In genomic region chr11:23789200-23789853, GRCh38 we compare ENCODE assay signal across 17 cellular contexts.
DNase-seq lines count a peak whose midpoint lies in the region; ATAC-seq, FAIRE-seq and TF ChIP-seq lines count a peak whose summit lies in the region.
"Had no signal": no experiment of that assay in that cellular context is flagged by ENCODE, and none has a peak within 500 bp of the region (broad histone marks: within the 10 kb centered on the region; RNA-seq: fewer than 3 reads in every experiment).

No MANE protein-coding gene starts in this region.

- no TSS peak for BruUV-seq in IMR-90 (replicated peaks; lab: Mats Ljungman, UMichigan)

- POLR2A ChIA-PET in A549 (lab: Yijun Ruan, JAX), result no interaction called here
- POLR2A ChIA-PET in IMR-90 (lab: Charles Lee; ENCODE audit: unreplicated experiment), result interaction anchor here (0.5 kb wide), 1 partner anchor 11 kb away, joined by 3 read pairs; no protein-coding TSS in a partner anchor

- H2BK120ac ChIP-seq in IMR-90 (ENCODE audit: low read depth, low read length), result peak overlapping the region; percentile 93

- H3K36me3 ChIP-seq in IMR-90 (ENCODE audit: control insufficient read depth, insufficient read depth, low read length), result no peaks in the 10 kb centered on the region
- no peaks in the 10 kb centered on the region for H3K36me3 ChIP-seq in bronchial epithelial cell (ENCODE audit: control insufficient read depth, insufficient read depth, low read length)
- no peaks in the 10 kb centered on the region for H3K36me3 ChIP-seq in mucosa of rectum (ENCODE audit: control insufficient read depth in 2 of 2, insufficient read depth in 2 of 2, low read length in 2 of 2)
- no peaks in the 10 kb centered on the region for H3K36me3 ChIP-seq in heart left ventricle
- H3K36me3 ChIP-seq: BLaER1 treated with 17β-estradiol and CSF1 and Interleukin-3, amounts not matched to agents 10 nM and 100 nM had no signal

- FAIRE-seq in A549 (lab: Jason Lieb, UNC) (no peak), bronchial epithelial cell (lab: Jason Lieb, UNC) (peak; percentile 43)
- FAIRE-seq: GM19239, HTR-8/SVneo had no signal

- TF ChIP-seq CTCF in A549 (IDR thresholded peaks at IDR 0.05) (no peak), IMR-90 (conservative IDR thresholded peaks at IDR 0.05; ENCODE audit: low read depth, low read length) (no peak), bronchial epithelial cell (IDR thresholded peaks at IDR 0.05; ENCODE audit: insufficient read depth, low read length, severe bottlenecking) (no peak), heart left ventricle (IDR thresholded peaks at IDR 0.05) (no peak)

- peak overlapping the region; percentile 73 for H4K5ac ChIP-seq in IMR-90 (ENCODE audit: low read depth, low read length)

- H3K18ac ChIP-seq in IMR-90 (ENCODE audit: low read depth, low read length), result peak overlapping the region; percentile 88

- H3K79me1 ChIP-seq in IMR-90 (ENCODE audit: low read depth in 1 of 2, low read length in 2 of 2), result no peaks in the 10 kb centered on the region

- dilution Hi-C loops in IMR-90 (cut with HindIII; ENCODE audit: low sequenced_read_pairs, unreplicated experiment), result no loop called here

- TF ChIP-seq EP300 in A549 (IDR thresholded peaks at IDR 0.05), result no peak

- H4K20me1 ChIP-seq in IMR-90 (ENCODE audit: insufficient read depth, low read length), result no peaks in the 10 kb centered on the region
- H4K20me1 ChIP-seq: BLaER1 treated with 17β-estradiol and CSF1 and Interleukin-3, amounts not matched to agents 10 nM and 100 nM had no signal

- H3K9ac ChIP-seq in IMR-90 (ENCODE audit: low read depth, low read length), result no peak overlapping the region
- H3K9ac ChIP-seq in mucosa of rectum (ENCODE audit: low read depth in 1 of 2, low read length in 2 of 2), result no peak overlapping the region
- H3K9ac ChIP-seq: BLaER1 treated with 17β-estradiol and CSF1 and Interleukin-3, amounts not matched to agents 10 nM and 100 nM had no signal

- H2AK5ac ChIP-seq in IMR-90 (ENCODE audit: low read depth, low read length), result peak overlapping the region; percentile 83

- H2AFZ ChIP-seq in IMR-90 (replicated peaks; ENCODE audit: low read length, poor library complexity), result peak overlapping the region; percentile 78

- H4K8ac ChIP-seq in IMR-90 (ENCODE audit: low read depth in 2 of 2, low read length in 2 of 2), result peak overlapping the region; percentile 14 to 89; a peak in 3 of 4 replicates

- peaks cover 14% of the 10 kb centered on the region for H3K9me1 ChIP-seq in IMR-90 (ENCODE audit: insufficient read depth, low read length)

- in situ Hi-C loops in IMR-90 (cut with MboI; ENCODE audit: low sequenced_read_pairs), result no loop called here

- peak overlapping the region; percentile 59 for H2BK5ac ChIP-seq in IMR-90 (ENCODE audit: low read depth, low read length, poor library complexity, severe bottlenecking)

- intact Hi-C loops in IMR-90 (cut with micrococcal nuclease) (no loop called here), heart left ventricle (cut with DNase I) (no loop called here)

- peak overlapping the region; percentile 95 for H2BK20ac ChIP-seq in IMR-90 (ENCODE audit: low read depth, low read length)

- H3K23ac ChIP-seq in IMR-90 (ENCODE audit: low read depth, low read length), result peak overlapping the region; percentile 54

- H3K27ac ChIP-seq in A549 (peak overlapping the region in 1 of 2 experiments; percentile 51; a peak in 2 of 6 replicates), IMR-90 (ENCODE audit: insufficient read depth, low read length) (peak overlapping the region; percentile 65; the same call in 1 of the 2 replicates), mucosa of rectum (ENCODE audit: low read depth in 2 of 2, low read length in 2 of 2) (peak overlapping the region; percentile 24 to 69), heart left ventricle (no peak overlapping the region)
- H3K27ac ChIP-seq: BLaER1 treated with 17β-estradiol and CSF1 and Interleukin-3, amounts not matched to agents 10 nM and 100 nM had no signal

- H4K91ac ChIP-seq in IMR-90 (ENCODE audit: insufficient read depth, low read depth, low read length), result peak overlapping the region; percentile 82

- no peak overlapping the region for H2AK9ac ChIP-seq in IMR-90 (replicated peaks; ENCODE audit: low read depth, low read length, poor library complexity)

- 39% methylated on average over 5 of the region's 5 CpGs for WGBS in A549 (ENCODE audit: missing lambda C conversion rate)
- WGBS in IMR-90 (ENCODE audit: extremely low coverage in 2 of 2, insufficient read length in 1 of 2), 2 experiments, result 100% methylated on average over 1 of the region's 5 CpGs; no CpG with 5 or more reads in 1 of the 2 experiments
- WGBS in heart left ventricle, 4 donors, result 49 to 66% (median 62%) methylated on average over 5 of the region's 5 CpGs

- no peak for DNase-seq in A549 (ENCODE audit: low read depth in 1 of 2, low spot score in 1 of 2)
- DNase-seq in IMR-90, result no peak
- DNase-seq in bronchial epithelial cell (ENCODE audit: low read depth), result no peak
- DNase-seq in COLO668 (lab: John Stamatoyannopoulos, UW; ENCODE audit: unreplicated experiment), result no peak
- no peak for DNase-seq in NCI-H510A (lab: John Stamatoyannopoulos, UW)
- DNase-seq in heart left ventricle, result no peak
- DNase-seq: 8988T, H7, NCI-H1436, NCI-H2081, NCI-H526 treated with DMSO at 0.1 percent for 48 hours, SHP77 had no signal

- TF ChIP-seq POLR2A in A549 (IDR thresholded peaks at IDR 0.05; ENCODE audit: low read length), result no peak
- TF ChIP-seq POLR2A in IMR-90 (IDR thresholded peaks at IDR 0.05; ENCODE audit: low read depth, low read length), result no peak
- no peak for TF ChIP-seq POLR2A in heart left ventricle (IDR thresholded peaks at IDR 0.05)

- ATAC-seq in A549, result no peak
- peak; percentile 27 for ATAC-seq in IMR-90 (ENCODE audit: low read depth)
- ATAC-seq in GM19351 (IDR thresholded peaks at IDR 0.05; ENCODE audit: unreplicated experiment), result no peak
- ATAC-seq in heart left ventricle, result no peak

- 0 out of 2 replicates have a peak overlapping the region, but pooled peaks have one; percentile 27 for H3K56ac ChIP-seq in IMR-90 (ENCODE audit: extremely low read depth, insufficient read depth, low read length)

- peak overlapping the region; percentile 87 for H3K4ac ChIP-seq in IMR-90 (ENCODE audit: low read depth, low read length)

- no peak for TF ChIP-seq RAD21 in A549 (conservative IDR thresholded peaks at IDR 0.05 in 1 of 2, IDR thresholded peaks at IDR 0.05 in 1 of 2)
- no peak for TF ChIP-seq RAD21 in IMR-90 (IDR thresholded peaks at IDR 0.05; ENCODE audit: low read length)

- CTCF ChIA-PET in A549 (lab: Yijun Ruan, JAX) (no interaction called here), IMR-90 (lab: Yijun Ruan, JAX) (interaction anchor here (1.1 kb wide), 1 partner anchor 10 kb away, joined by 5 read pairs; no protein-coding TSS in a partner anchor)

- H3K27me3 ChIP-seq in IMR-90 (ENCODE audit: control insufficient read depth, insufficient read depth, low read length) (no peaks in the 10 kb centered on the region), bronchial epithelial cell (ENCODE audit: control insufficient read depth, insufficient read depth, low read length) (no peaks in the 10 kb centered on the region), mucosa of rectum (ENCODE audit: control insufficient read depth in 2 of 2, insufficient read depth in 2 of 2, low read length in 2 of 2) (no peaks in the 10 kb centered on the region), heart left ventricle (no peaks in the 10 kb centered on the region)
- H3K27me3 ChIP-seq: BLaER1 treated with 17β-estradiol and CSF1 and Interleukin-3, amounts not matched to agents 10 nM and 100 nM had no signal

- H3K4me3 ChIP-seq in A549 (no peak overlapping the region), IMR-90 (ENCODE audit: insufficient read depth, low read depth, low read length) (no peak overlapping the region), bronchial epithelial cell (ENCODE audit: low read depth, low read length) (no peak overlapping the region), mucosa of rectum (ENCODE audit: low read length in 2 of 2) (no peak overlapping the region), heart left ventricle (no peak overlapping the region)
- H3K4me3 ChIP-seq: BLaER1 treated with 17β-estradiol and CSF1 and Interleukin-3, amounts not matched to agents 10 nM and 100 nM had no signal

- peak overlapping the region; percentile 71 for H3K14ac ChIP-seq in IMR-90 (replicated peaks; ENCODE audit: low read depth, low read length)

- no peaks in the 10 kb centered on the region for H3K9me3 ChIP-seq in A549
- H3K9me3 ChIP-seq in IMR-90 (ENCODE audit: control insufficient read depth, insufficient read depth, low read length), result no peaks in the 10 kb centered on the region
- no peaks in the 10 kb centered on the region for H3K9me3 ChIP-seq in mucosa of rectum (ENCODE audit: control insufficient read depth in 2 of 2, low read length in 2 of 2)
- no peaks in the 10 kb centered on the region for H3K9me3 ChIP-seq in heart left ventricle
- H3K9me3 ChIP-seq: BLaER1 treated with 17β-estradiol and CSF1 and Interleukin-3, amounts not matched to agents 10 nM and 100 nM had no signal

- peak overlapping the region; percentile 55; the same call in 2 of the 3 replicates for H2BK15ac ChIP-seq in IMR-90 (ENCODE audit: low read depth, low read length)

- peak overlapping the region; percentile 53 for H3K4me2 ChIP-seq in A549
- H3K4me2 ChIP-seq in IMR-90 (ENCODE audit: low read depth, low read length), result peak overlapping the region; percentile 69; the same call in 1 of the 2 replicates
- H3K4me2 ChIP-seq: BLaER1 treated with 17β-estradiol and CSF1 and Interleukin-3, amounts not matched to agents 10 nM and 100 nM had no signal

- H3K4me1 ChIP-seq in A549 (0 out of 3 replicates have a peak, but pooled peaks cover 3% of the 10 kb centered on the region), IMR-90 (ENCODE audit: control insufficient read depth, insufficient read depth, low read length) (peaks cover 9% of the 10 kb centered on the region), mucosa of rectum (ENCODE audit: control insufficient read depth in 2 of 2, insufficient read depth in 2 of 2, low read length in 2 of 2) (peaks cover 3 to 22% of the 10 kb centered on the region in 2 donors), heart left ventricle (no peaks in the 10 kb centered on the region)
- H3K4me1 ChIP-seq: BLaER1 treated with 17β-estradiol and CSF1 and Interleukin-3, amounts not matched to agents 10 nM and 100 nM had no signal

TF ChIP-seq in A549, 52 proteins besides CTCF, POLR2A, EP300 and RAD21 (continues in another document):
- no peak for TF ChIP-seq NPAS2 (CRISPR knock-in tag; IDR thresholded peaks at IDR 0.05; ENCODE audit: borderline replicate concordance)

TF ChIP-seq in IMR-90, 13 proteins besides CTCF, POLR2A, EP300 and RAD21 (continues in another document):
- no peak for TF ChIP-seq MAZ (IDR thresholded peaks at IDR 0.05; ENCODE audit: borderline replicate concordance, low read depth, low read length)
- TF ChIP-seq MXI1 (IDR thresholded peaks at IDR 0.05; ENCODE audit: borderline replicate concordance, low read depth, low read length), result no peak
- no peak for TF ChIP-seq BHLHE40 (IDR thresholded peaks at IDR 0.05; ENCODE audit: low read depth, low read length)
- TF ChIP-seq MAFK (IDR thresholded peaks at IDR 0.05; ENCODE audit: low read depth, low read length), result no peak

Comparison
In these comparisons a context has a peak if more than half of its experiments do, and no peak if none do; other contexts are left out.
1. H3K27ac ChIP-seq: peak in IMR-90 (single experiment) and mucosa of rectum (2 of 2); none in heart left ventricle (0 of 12).